20 cellular contexts compared by ENCODE assay signal in genomic region chr19:16022251-16022650, GRCh38.
"Had no signal": no experiment of that assay in that cellular context is flagged by ENCODE, and none has a peak within 500 bp of the region (broad histone marks: within the 10 kb centered on the region; RNA-seq: fewer than 3 reads in every experiment).

No MANE protein-coding gene starts in this region.

- H3K4me1 ChIP-seq: left lung, parathyroid adenoma, prostate gland, right atrium auricular region, stomach, tibial artery had no signal

- H3K4me3 ChIP-seq: left lung, prostate gland, right atrium auricular region, stomach, tibial artery had no signal

- ATAC-seq: effector memory CD8-positive, alpha-beta T cell; left cardiac atrium; left lung; natural killer cell; sciatic nerve; stimulated activated effector memory CD8-positive, alpha-beta T cell treated with anti-CD3 and anti-CD28 coated beads, Interleukin-12 subunit alpha, Interleukin-12 subunit beta, amount 100 ng/mL, for 72 hours had no signal

- H3K9ac ChIP-seq: parathyroid adenoma had no signal

- H2AFZ ChIP-seq: parathyroid adenoma had no signal

- DNase-seq: cortex of kidney; effector memory CD8-positive, alpha-beta T cell; kidney; left cardiac atrium; left lung; mammary epithelial cell; natural killer cell; stimulated activated CD4-positive, alpha-beta T cell treated with anti-CD3 and anti-CD28 coated beads, Interleukin-2, amount 100 ng/mL, for 24 hours; stimulated activated CD4-positive, alpha-beta T cell treated with anti-CD3 and anti-CD28 coated beads, Interleukin-4, amount 100 ng/mL, for 24 hours; stimulated activated naive CD4-positive, alpha-beta T cell treated with Interleukin-2 at 50 U/mL for 16 hours; stomach had no signal

- H3K27me3 ChIP-seq: left lung, neutrophil, right atrium auricular region, stomach had no signal

- H3K36me3 Mint-ChIP-seq: natural killer cell; stimulated activated effector memory CD8-positive, alpha-beta T cell treated with anti-CD3 and anti-CD28 coated beads, Interleukin-12 subunit alpha, Interleukin-12 subunit beta, amount 100 ng/mL, for 72 hours; type B pancreatic cell had no signal

- H3K9me3 ChIP-seq: left lung, neutrophil, prostate gland, right atrium auricular region, stomach, tibial artery had no signal

- H3K4me1 Mint-ChIP-seq: central memory CD8-positive, alpha-beta T cell; natural killer cell; stimulated activated effector memory CD8-positive, alpha-beta T cell treated with anti-CD3 and anti-CD28 coated beads, Interleukin-12 subunit alpha, Interleukin-12 subunit beta, amount 100 ng/mL, for 72 hours had no signal

- H3K27ac Mint-ChIP-seq: effector memory CD8-positive, alpha-beta T cell; natural killer cell; stimulated activated effector memory CD8-positive, alpha-beta T cell treated with anti-CD3 and anti-CD28 coated beads, Interleukin-12 subunit alpha, Interleukin-12 subunit beta, amount 100 ng/mL, for 72 hours; type B pancreatic cell had no signal

- H3K4me3 Mint-ChIP-seq: central memory CD8-positive, alpha-beta T cell; effector memory CD8-positive, alpha-beta T cell; natural killer cell; stimulated activated effector memory CD8-positive, alpha-beta T cell treated with anti-CD3 and anti-CD28 coated beads, Interleukin-12 subunit alpha, Interleukin-12 subunit beta, amount 100 ng/mL, for 72 hours; type B pancreatic cell had no signal

- H3K27me3 Mint-ChIP-seq: central memory CD8-positive, alpha-beta T cell; type B pancreatic cell had no signal

- H3K36me3 ChIP-seq: left lung, neutrophil, prostate gland, right atrium auricular region, stomach, tibial artery had no signal

- H3K9me3 Mint-ChIP-seq: central memory CD8-positive, alpha-beta T cell; effector memory CD8-positive, alpha-beta T cell; natural killer cell; stimulated activated effector memory CD8-positive, alpha-beta T cell treated with anti-CD3 and anti-CD28 coated beads, Interleukin-12 subunit alpha, Interleukin-12 subunit beta, amount 100 ng/mL, for 72 hours; type B pancreatic cell had no signal

- H3K27ac ChIP-seq: left lung, neutrophil, parathyroid adenoma, prostate gland, right atrium auricular region, stomach, tibial artery had no signal

- H3K79me2 ChIP-seq: parathyroid adenoma had no signal
